Comparison of ENCODE assay signal across 20 cellular contexts in genomic region chr11:1377231-1377780, GRCh38. TPM values are rescaled to one million over a fixed set of nuclear protein-coding genes. Genes with fewer than 3 reads are reported as not detected.
"Had no signal": no experiment of that assay in that cellular context is flagged by ENCODE, and none has a peak within 500 bp of the region (broad histone marks: within the 10 kb centered on the region; RNA-seq: fewer than 3 reads in every experiment).

No MANE protein-coding gene starts in this region.

- H3K79me2 ChIP-seq: parathyroid adenoma had no signal

- H3K4me3 Mint-ChIP-seq: memory B cell; natural killer cell; stimulated activated naive B cell treated with anti-CD40 and anti-IgM and Interleukin-4, amounts not matched to agents 10 μg/mL and 1 μg/mL and 100 μg/mL, for 72 hours; stimulated activated naive CD8-positive, alpha-beta T cell treated with anti-CD3 and anti-CD28 coated beads, Interleukin-15, Interleukin-2, amounts not matched to agents 100 ng/mL and 50 ng/mL, for 24 hours had no signal

- H3K27me3 ChIP-seq: right lobe of liver, tibial nerve had no signal

- H3K4me3 ChIP-seq: lung, right lobe of liver, thoracic aorta, tibial nerve, upper lobe of left lung had no signal

- ATAC-seq: esophagus mucosa; natural killer cell; right lobe of liver; stimulated activated naive B cell treated with anti-CD40 and anti-IgM and Interleukin-4, amounts not matched to agents 10 μg/mL and 1 μg/mL and 100 μg/mL, for 72 hours had no signal

- H3K9me3 Mint-ChIP-seq: natural killer cell; stimulated activated naive CD8-positive, alpha-beta T cell treated with anti-CD3 and anti-CD28 coated beads, Interleukin-15, Interleukin-2, amounts not matched to agents 100 ng/mL and 50 ng/mL, for 24 hours had no signal

- H3K36me3 ChIP-seq: right lobe of liver, thoracic aorta, tibial nerve, upper lobe of left lung had no signal

- H3K9me3 ChIP-seq: right lobe of liver, thoracic aorta, upper lobe of left lung had no signal

- H3K27ac ChIP-seq: epithelial cell of prostate, parathyroid adenoma, right lobe of liver, thoracic aorta, tibial nerve, upper lobe of left lung had no signal

- H3K36me3 Mint-ChIP-seq: memory B cell; natural killer cell; stimulated activated naive B cell treated with anti-CD40 and anti-IgM and Interleukin-4, amounts not matched to agents 10 μg/mL and 1 μg/mL and 100 μg/mL, for 72 hours had no signal

- H3K9ac ChIP-seq: parathyroid adenoma had no signal

- H3K27ac Mint-ChIP-seq: memory B cell; natural killer cell; progenitor cell of endocrine pancreas; stimulated activated naive B cell treated with anti-CD40 and anti-IgM and Interleukin-4, amounts not matched to agents 10 μg/mL and 1 μg/mL and 100 μg/mL, for 72 hours; stimulated activated naive CD8-positive, alpha-beta T cell treated with anti-CD3 and anti-CD28 coated beads, Interleukin-15, Interleukin-2, amounts not matched to agents 100 ng/mL and 50 ng/mL, for 24 hours had no signal

- H3K4me1 ChIP-seq: parathyroid adenoma, right lobe of liver, tibial nerve, upper lobe of left lung had no signal

- H2AFZ ChIP-seq: parathyroid adenoma had no signal

- DNase-seq: cortex of kidney; foreskin melanocyte; hypothalamus; natural killer cell; small intestine; stimulated activated CD4-positive, alpha-beta T cell treated with anti-CD3 and anti-CD28 coated beads, Interleukin-15, amount 100 ng/mL, for 24 hours; stimulated activated CD4-positive, alpha-beta T cell treated with anti-CD3 and anti-CD28 coated beads, Interleukin-2, amount 100 ng/mL, for 48 hours; stimulated activated naive B cell treated with anti-CD40 and anti-IgM and Interleukin-4, amounts not matched to agents 10 μg/mL and 1 μg/mL and 100 μg/mL, for 72 hours; upper lobe of left lung had no signal

RNA-seq across cellular contexts. Expression of gene BRSK2, which starts 12.4 kb away (rescaled TPM):
- polyA plus RNA-seq: liver had no signal
